18 cellular contexts compared by ENCODE assay signal in genomic region chr13:102642029-102642428, GRCh38. TPM values are rescaled to one million over a fixed set of nuclear protein-coding genes. Genes with fewer than 3 reads are reported as not detected.
DNase-seq lines count a peak whose midpoint lies in the region; ATAC-seq, FAIRE-seq and TF ChIP-seq lines count a peak whose summit lies in the region.
"Had no signal": no experiment of that assay in that cellular context is flagged by ENCODE, and none has a peak within 500 bp of the region (broad histone marks: within the 10 kb centered on the region; RNA-seq: fewer than 3 reads in every experiment).

No MANE protein-coding gene starts in this region.

- no peak for TF ChIP-seq POLR2A in H54 (IDR thresholded peaks at IDR 0.05; ENCODE audit: low read depth, low read length)

- H3K27ac Mint-ChIP-seq in brain = peak overlapping the region in 3 of 5 experiments; percentile 27 to 89 (median 55)

- TF ChIP-seq CTCF in 22Rv1 (IDR thresholded peaks at IDR 0.05) = no peak
- no peak for TF ChIP-seq CTCF in brain (conservative IDR thresholded peaks at IDR 0.05)
- no peak for TF ChIP-seq CTCF in dorsolateral prefrontal cortex (IDR thresholded peaks at IDR 0.05 in 54 of 56, conservative IDR thresholded peaks at IDR 0.05 in 2 of 56; ENCODE audit: low read depth in 1 of 56, partially characterized antibody in 56 of 56)

- DNase-seq in D341Med (ENCODE audit: low spot score) (peak; percentile 30), H54 (ENCODE audit: insufficient read length, low spot score) (no peak), dorsolateral prefrontal cortex (no peak)
- DNase-seq: AML-193; Calu3; CD4-positive, alpha-beta memory T cell; GOT3; KG1 had no signal

- peak overlapping the region in 2 of 5 experiments; percentile 17 to 25 for H3K4me3 Mint-ChIP-seq in brain
- H3K4me3 Mint-ChIP-seq: CD4-positive, alpha-beta memory T cell had no signal

- intact Hi-C loops in dorsolateral prefrontal cortex (cut with DNase I) = no loop called here

- H3K9me3 Mint-ChIP-seq in brain = no peaks in the 10 kb centered on the region
- H3K9me3 Mint-ChIP-seq: CD4-positive, alpha-beta memory T cell had no signal

- no peaks in the 10 kb centered on the region for H3K27me3 Mint-ChIP-seq in brain
- H3K27me3 Mint-ChIP-seq: CD4-positive, alpha-beta memory T cell had no signal

- FAIRE-seq in H54 (lab: Jason Lieb, UNC) = peak; percentile 50
- FAIRE-seq: A549, GM12878 had no signal

- peaks cover 53% of the 10 kb centered on the region for H3K36me3 Mint-ChIP-seq in brain

- H3K27ac ChIP-seq in 22Rv1 (0 out of 2 replicates have a peak overlapping the region, but pooled peaks have one; percentile 11), dorsolateral prefrontal cortex (peak overlapping the region in 2 of 59 donors; percentile 0 to 9)
- H3K27ac ChIP-seq: A549, C4-2B had no signal

- H3K27me3 ChIP-seq in dorsolateral prefrontal cortex = no peaks in the 10 kb centered on the region

- no peak for ATAC-seq in HG02852 (IDR thresholded peaks at IDR 0.05; ENCODE audit: unreplicated experiment)
- no peak for ATAC-seq in esophagus mucosa
- ATAC-seq: A549, GM12878 had no signal

- H3K4me1 Mint-ChIP-seq in brain = no peaks in the 10 kb centered on the region

- H3K4me3 ChIP-seq in dorsolateral prefrontal cortex = no peak overlapping the region
- H3K4me3 ChIP-seq: A549, GM12878, HAP-1 had no signal

RNA-seq across cellular contexts. Expression of gene TPP2, which starts 45.2 kb away (rescaled TPM):
- 16.6 TPM for polyA plus RNA-seq in brain (ENCODE audit: insufficient read depth, low read depth, low replicate concordance)
- total RNA-seq in dorsolateral prefrontal cortex (10 to 100 TPM; 21.8 to 51.2 (median 39.7) TPM), esophagus mucosa (17.3 TPM)

RNA-seq across cellular contexts. Expression of gene METTL21C, which starts 52.8 kb away (rescaled TPM):
- not detected for polyA plus RNA-seq in brain (ENCODE audit: insufficient read depth, low read depth, low replicate concordance)
- total RNA-seq in dorsolateral prefrontal cortex = 1 to 10 TPM in 87 of 120 experiments, under 1 TPM in 24, not detected in 9; 0.39 to 8.8 (median 1.9) TPM
- not detected for total RNA-seq in esophagus mucosa
- total RNA-seq: Calu3; CD4-positive, alpha-beta memory T cell; HT-29 had no signal
- polyA plus RNA-seq: A549; BJ; CD4-positive, alpha-beta memory T cell; GM12878 had no signal
